Comparison of ENCODE assay signal across 2 cellular contexts in the genomic region with DNA sequence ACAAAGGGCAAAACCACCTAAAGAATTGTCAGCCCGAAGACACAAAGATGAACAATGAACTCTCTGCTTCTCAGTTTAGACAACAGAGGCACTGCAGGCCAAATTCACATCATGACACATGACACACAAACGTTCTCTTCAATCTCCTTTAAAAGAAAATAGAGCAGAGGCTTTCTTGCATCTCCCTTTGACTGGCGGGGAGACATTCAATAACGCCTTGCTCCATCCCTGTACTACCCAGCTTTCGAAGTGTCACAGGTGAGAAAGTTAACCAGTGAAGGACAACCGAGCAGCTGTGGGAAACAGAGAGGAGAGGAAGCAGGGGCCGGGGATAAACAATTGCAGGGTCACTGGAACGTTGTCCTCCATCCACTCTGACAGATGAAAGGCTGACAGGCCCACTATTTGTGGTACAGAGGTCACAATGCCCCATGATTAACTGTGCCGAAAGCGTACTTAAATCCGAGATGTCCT.
TF ChIP-seq lines count a peak whose summit lies in the region.

No MANE protein-coding gene starts in this region.

TF ChIP-seq in HepG2, 621 proteins besides CTCF, POLR2A, EP300 and RAD21 (continued from another document and continues in another):
- TF ChIP-seq, protein P1, sequence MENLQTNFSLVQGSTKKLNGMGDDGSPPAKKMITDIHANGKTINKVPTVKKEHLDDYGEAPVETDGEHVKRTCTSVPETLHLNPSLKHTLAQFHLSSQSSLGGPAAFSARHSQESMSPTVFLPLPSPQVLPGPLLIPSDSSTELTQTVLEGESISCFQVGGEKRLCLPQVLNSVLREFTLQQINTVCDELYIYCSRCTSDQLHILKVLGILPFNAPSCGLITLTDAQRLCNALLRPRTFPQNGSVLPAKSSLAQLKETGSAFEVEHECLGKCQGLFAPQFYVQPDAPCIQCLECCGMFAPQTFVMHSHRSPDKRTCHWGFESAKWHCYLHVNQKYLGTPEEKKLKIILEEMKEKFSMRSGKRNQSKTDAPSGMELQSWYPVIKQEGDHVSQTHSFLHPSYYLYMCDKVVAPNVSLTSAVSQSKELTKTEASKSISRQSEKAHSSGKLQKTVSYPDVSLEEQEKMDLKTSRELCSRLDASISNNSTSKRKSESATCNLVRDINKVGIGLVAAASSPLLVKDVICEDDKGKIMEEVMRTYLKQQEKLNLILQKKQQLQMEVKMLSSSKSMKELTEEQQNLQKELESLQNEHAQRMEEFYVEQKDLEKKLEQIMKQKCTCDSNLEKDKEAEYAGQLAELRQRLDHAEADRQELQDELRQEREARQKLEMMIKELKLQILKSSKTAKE (CRISPR knock-in tag; IDR thresholded peaks at IDR 0.05; ENCODE audit: borderline replicate concordance): 0 out of 2 replicates have a peak, but pooled peaks have one; percentile 54
- TF ChIP-seq, protein P2, sequence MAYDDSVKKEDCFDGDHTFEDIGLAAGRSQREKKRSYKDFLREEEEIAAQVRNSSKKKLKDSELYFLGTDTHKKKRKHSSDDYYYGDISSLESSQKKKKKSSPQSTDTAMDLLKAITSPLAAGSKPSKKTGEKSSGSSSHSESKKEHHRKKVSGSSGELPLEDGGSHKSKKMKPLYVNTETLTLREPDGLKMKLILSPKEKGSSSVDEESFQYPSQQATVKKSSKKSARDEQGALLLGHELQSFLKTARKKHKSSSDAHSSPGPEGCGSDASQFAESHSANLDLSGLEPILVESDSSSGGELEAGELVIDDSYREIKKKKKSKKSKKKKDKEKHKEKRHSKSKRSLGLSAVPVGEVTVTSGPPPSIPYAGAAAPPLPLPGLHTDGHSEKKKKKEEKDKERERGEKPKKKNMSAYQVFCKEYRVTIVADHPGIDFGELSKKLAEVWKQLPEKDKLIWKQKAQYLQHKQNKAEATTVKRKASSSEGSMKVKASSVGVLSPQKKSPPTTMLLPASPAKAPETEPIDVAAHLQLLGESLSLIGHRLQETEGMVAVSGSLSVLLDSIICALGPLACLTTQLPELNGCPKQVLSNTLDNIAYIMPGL (CRISPR knock-in tag; IDR thresholded peaks at IDR 0.05; ENCODE audit: borderline replicate concordance in 1 of 2, low read depth in 1 of 2): no peak
- no peak for TF ChIP-seq ZNF558 (CRISPR knock-in tag; IDR thresholded peaks at IDR 0.05; ENCODE audit: borderline replicate concordance)
- no peak for TF ChIP-seq KLF11 (CRISPR knock-in tag; IDR thresholded peaks at IDR 0.05)
- TF ChIP-seq PAF1 (CRISPR knock-in tag; IDR thresholded peaks at IDR 0.05): no peak
- TF ChIP-seq, protein P3, sequence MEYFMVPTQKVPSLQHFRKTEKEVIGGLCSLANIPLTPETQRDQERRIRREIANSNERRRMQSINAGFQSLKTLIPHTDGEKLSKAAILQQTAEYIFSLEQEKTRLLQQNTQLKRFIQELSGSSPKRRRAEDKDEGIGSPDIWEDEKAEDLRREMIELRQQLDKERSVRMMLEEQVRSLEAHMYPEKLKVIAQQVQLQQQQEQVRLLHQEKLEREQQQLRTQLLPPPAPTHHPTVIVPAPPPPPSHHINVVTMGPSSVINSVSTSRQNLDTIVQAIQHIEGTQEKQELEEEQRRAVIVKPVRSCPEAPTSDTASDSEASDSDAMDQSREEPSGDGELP (IDR thresholded peaks at IDR 0.05; ENCODE audit: borderline replicate concordance, low read depth): peak; percentile 87
- TF ChIP-seq TEAD2 (CRISPR knock-in tag; IDR thresholded peaks at IDR 0.05): no peak
- TF ChIP-seq BORCS8-MEF2B (CRISPR knock-in tag; IDR thresholded peaks at IDR 0.05): no peak
- TF ChIP-seq, protein P4, sequence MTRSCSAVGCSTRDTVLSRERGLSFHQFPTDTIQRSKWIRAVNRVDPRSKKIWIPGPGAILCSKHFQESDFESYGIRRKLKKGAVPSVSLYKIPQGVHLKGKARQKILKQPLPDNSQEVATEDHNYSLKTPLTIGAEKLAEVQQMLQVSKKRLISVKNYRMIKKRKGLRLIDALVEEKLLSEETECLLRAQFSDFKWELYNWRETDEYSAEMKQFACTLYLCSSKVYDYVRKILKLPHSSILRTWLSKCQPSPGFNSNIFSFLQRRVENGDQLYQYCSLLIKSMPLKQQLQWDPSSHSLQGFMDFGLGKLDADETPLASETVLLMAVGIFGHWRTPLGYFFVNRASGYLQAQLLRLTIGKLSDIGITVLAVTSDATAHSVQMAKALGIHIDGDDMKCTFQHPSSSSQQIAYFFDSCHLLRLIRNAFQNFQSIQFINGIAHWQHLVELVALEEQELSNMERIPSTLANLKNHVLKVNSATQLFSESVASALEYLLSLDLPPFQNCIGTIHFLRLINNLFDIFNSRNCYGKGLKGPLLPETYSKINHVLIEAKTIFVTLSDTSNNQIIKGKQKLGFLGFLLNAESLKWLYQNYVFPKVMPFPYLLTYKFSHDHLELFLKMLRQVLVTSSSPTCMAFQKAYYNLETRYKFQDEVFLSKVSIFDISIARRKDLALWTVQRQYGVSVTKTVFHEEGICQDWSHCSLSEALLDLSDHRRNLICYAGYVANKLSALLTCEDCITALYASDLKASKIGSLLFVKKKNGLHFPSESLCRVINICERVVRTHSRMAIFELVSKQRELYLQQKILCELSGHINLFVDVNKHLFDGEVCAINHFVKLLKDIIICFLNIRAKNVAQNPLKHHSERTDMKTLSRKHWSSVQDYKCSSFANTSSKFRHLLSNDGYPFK (CRISPR knock-in tag; IDR thresholded peaks at IDR 0.05; ENCODE audit: borderline replicate concordance): no peak
- no peak for TF ChIP-seq ZBTB49 (CRISPR knock-in tag; IDR thresholded peaks at IDR 0.05; ENCODE audit: borderline replicate concordance)

TF ChIP-seq in neural cell, 6 proteins besides CTCF, POLR2A, EP300 and RAD21 (continued from another document):
- TF ChIP-seq REST (IDR thresholded peaks at IDR 0.05; ENCODE audit: borderline replicate concordance) (no peak), POLR2AphosphoS5 (IDR thresholded peaks at IDR 0.05) (no peak), EZH2 (IDR thresholded peaks at IDR 0.05; ENCODE audit: borderline replicate concordance, insufficient read depth, low read length, poor library complexity, severe bottlenecking) (no peak), SMC3 (conservative IDR thresholded peaks at IDR 0.05; ENCODE audit: poor library complexity) (no peak), TAF1 (IDR thresholded peaks at IDR 0.05; ENCODE audit: low read depth) (no peak)
